Comparison of ENCODE assay signal across 1 cellular context in genomic region chr5:157521704-157522029, GRCh38.
TF ChIP-seq lines count a peak whose summit lies in the region.

No MANE protein-coding gene starts in this region.

TF ChIP-seq in WTC11, 78 proteins besides CTCF, POLR2A, EP300 and RAD21:
- no peak for TF ChIP-seq USF2 (CRISPR knock-in tag; IDR thresholded peaks at IDR 0.05)
- no peak for TF ChIP-seq ZNF281 (CRISPR knock-in tag; IDR thresholded peaks at IDR 0.05)
- TF ChIP-seq ZNF512 (CRISPR knock-in tag; IDR thresholded peaks at IDR 0.05; ENCODE audit: borderline replicate concordance): no peak
- TF ChIP-seq TEAD1 (CRISPR knock-in tag; IDR thresholded peaks at IDR 0.05): no peak
- no peak for TF ChIP-seq GABPB1 (CRISPR knock-in tag; IDR thresholded peaks at IDR 0.05)
- no peak for TF ChIP-seq ATF1 (CRISPR knock-in tag; IDR thresholded peaks at IDR 0.05)
- TF ChIP-seq FOXP1 (CRISPR knock-in tag; IDR thresholded peaks at IDR 0.05; ENCODE audit: borderline replicate concordance): no peak
- TF ChIP-seq GRHL2 (CRISPR knock-in tag; IDR thresholded peaks at IDR 0.05; ENCODE audit: insufficient replicate concordance, severe bottlenecking): no peak
- TF ChIP-seq TP53 (CRISPR knock-in tag; IDR thresholded peaks at IDR 0.05): no peak
- TF ChIP-seq ZNF219 (CRISPR knock-in tag; IDR thresholded peaks at IDR 0.05; ENCODE audit: borderline replicate concordance): no peak
- no peak for TF ChIP-seq ZBTB43 (CRISPR knock-in tag; IDR thresholded peaks at IDR 0.05)
- TF ChIP-seq PREB (CRISPR knock-in tag; IDR thresholded peaks at IDR 0.05; ENCODE audit: borderline replicate concordance): no peak
- TF ChIP-seq FOXJ3 (CRISPR knock-in tag; IDR thresholded peaks at IDR 0.05; ENCODE audit: borderline replicate concordance): no peak
- no peak for TF ChIP-seq ELF4 (CRISPR knock-in tag; IDR thresholded peaks at IDR 0.05; ENCODE audit: low read depth)
TF ChIP-seq in WTC11: peak in this region for 0.
